ENCODE assay signal across 17 cellular contexts in the genomic region with DNA sequence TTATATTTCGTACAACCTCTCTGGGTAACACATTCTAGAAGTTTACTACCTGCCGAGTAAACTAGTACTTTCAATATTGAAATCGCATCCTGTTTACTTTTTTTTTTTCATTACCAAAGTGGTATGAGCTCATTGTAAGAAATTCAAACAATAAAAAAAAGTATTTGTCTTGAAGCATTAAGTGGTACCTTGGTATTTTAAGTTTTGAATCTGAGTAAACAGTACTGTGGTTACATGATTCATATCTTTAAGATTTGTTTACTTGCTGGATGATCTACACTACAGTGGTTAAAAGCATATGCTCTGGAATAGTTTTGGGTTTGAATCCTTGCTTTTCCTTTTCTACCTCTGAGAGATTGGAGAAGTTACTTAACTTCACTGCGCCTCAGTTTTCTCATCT. TPM values are rescaled to one million over a fixed set of nuclear protein-coding genes. Genes with fewer than 3 reads are reported as not detected.
DNase-seq lines count a peak whose midpoint lies in the region; ATAC-seq and TF ChIP-seq lines count a peak whose summit lies in the region.
"Had no signal": no experiment of that assay in that cellular context is flagged by ENCODE, and none has a peak within 500 bp of the region (broad histone marks: within the 10 kb centered on the region; RNA-seq: fewer than 3 reads in every experiment).

No MANE protein-coding gene starts in this region.

- peak overlapping the region in 3 of 4 donors; percentile 24 to 88 (median 63) for H3K4me3 Mint-ChIP-seq in CD4-positive, CD25-positive, alpha-beta regulatory T cell
- H3K4me3 Mint-ChIP-seq in activated T-helper 17 cell treated with anti-CD3 and anti-CD28 coated beads, Interleukin-2, amount 50 U/mL, for 72 hours = peak overlapping the region; percentile 59
- H3K4me3 Mint-ChIP-seq: activated CD4-positive, alpha-beta T cell treated with anti-CD3 and anti-CD28 coated beads, Interleukin-2, amount 10 ng/mL, durations not matched to agents 24 days and 14 days; dendritic cell treated with granulocyte-macrophage colony-stimulating factor and Interleukin-4, amounts not matched to agents 40 ng/mL and 50 ng/mL, for 4 days; stimulated activated naive B cell treated with anti-CD40 and anti-IgM and Interleukin-4, amounts not matched to agents 10 μg/mL and 1 μg/mL and 100 μg/mL, for 72 hours had no signal

- H3K27ac Mint-ChIP-seq in CD4-positive, CD25-positive, alpha-beta regulatory T cell = peak overlapping the region; percentile 54 to 94 (median 81)
- H3K27ac Mint-ChIP-seq in activated T-helper 17 cell treated with anti-CD3 and anti-CD28 coated beads, Interleukin-2, amount 50 U/mL, for 72 hours = peak overlapping the region; percentile 60
- H3K27ac Mint-ChIP-seq: activated CD4-positive, alpha-beta T cell treated with anti-CD3 and anti-CD28 coated beads, Interleukin-2, amount 10 ng/mL, durations not matched to agents 24 days and 14 days; dendritic cell treated with granulocyte-macrophage colony-stimulating factor and Interleukin-4, amounts not matched to agents 40 ng/mL and 50 ng/mL, for 4 days; stimulated activated naive B cell treated with anti-CD40 and anti-IgM and Interleukin-4, amounts not matched to agents 10 μg/mL and 1 μg/mL and 100 μg/mL, for 72 hours had no signal

- no peaks in the 10 kb centered on the region for H3K36me3 ChIP-seq in CD4-positive, CD25-positive, alpha-beta regulatory T cell (ENCODE audit: control insufficient read depth, insufficient read depth, low read length)
- H3K36me3 ChIP-seq in transverse colon = no peaks in the 10 kb centered on the region
- H3K36me3 ChIP-seq: esophagus muscularis mucosa had no signal

- TF ChIP-seq EP300 in transverse colon (IDR thresholded peaks at IDR 0.05; ENCODE audit: low read depth) = no peak

- 54 to 65% methylated on average over 3 to 4 of the region's 4 CpGs for WGBS in transverse colon (ENCODE audit: low coverage in 1 of 2), 2 donors

- intact Hi-C loops in transverse colon (cut with DNase I; ENCODE audit: low total_unique reads) = no loop called here

- no peaks in the 10 kb centered on the region for H3K36me3 Mint-ChIP-seq in CD4-positive, CD25-positive, alpha-beta regulatory T cell
- peaks cover 7% of the 10 kb centered on the region for H3K36me3 Mint-ChIP-seq in activated T-helper 17 cell treated with anti-CD3 and anti-CD28 coated beads, Interleukin-2, amount 50 U/mL, for 72 hours (ENCODE audit: low read depth)

- TF ChIP-seq CTCF in transverse colon (IDR thresholded peaks at IDR 0.05) = no peak

- peak overlapping the region; percentile 65 for H3K27ac ChIP-seq in CD4-positive, CD25-positive, alpha-beta regulatory T cell (ENCODE audit: insufficient read depth, low read length, poor library complexity, severe bottlenecking)
- no peak overlapping the region for H3K27ac ChIP-seq in transverse colon
- H3K27ac ChIP-seq: esophagus muscularis mucosa had no signal

- H3K4me3 ChIP-seq in CD4-positive, CD25-positive, alpha-beta regulatory T cell (ENCODE audit: low read depth, low read length) = peak overlapping the region; percentile 48
- H3K4me3 ChIP-seq in transverse colon = no peak overlapping the region
- H3K4me3 ChIP-seq: esophagus muscularis mucosa had no signal

- peak; percentile 15 to 22 for ATAC-seq in CD4-positive, CD25-positive, alpha-beta regulatory T cell (ENCODE audit: low read depth in 2 of 2)
- ATAC-seq in activated T-helper 17 cell treated with anti-CD3 and anti-CD28 coated beads, Interleukin-2, amount 50 U/mL, for 72 hours (replicated peaks) = peak; percentile 43
- ATAC-seq: left lobe of liver; stimulated activated naive B cell treated with anti-CD40 and anti-IgM and Interleukin-4, amounts not matched to agents 10 μg/mL and 1 μg/mL and 100 μg/mL, for 72 hours had no signal

- H3K9me3 ChIP-seq in CD4-positive, CD25-positive, alpha-beta regulatory T cell (ENCODE audit: control insufficient read depth in 2 of 2, low read length in 2 of 2) = no peaks in the 10 kb centered on the region
- no peaks in the 10 kb centered on the region for H3K9me3 ChIP-seq in transverse colon
- H3K9me3 ChIP-seq: esophagus muscularis mucosa had no signal

- no peaks in the 10 kb centered on the region for H3K27me3 Mint-ChIP-seq in CD4-positive, CD25-positive, alpha-beta regulatory T cell
- no peaks in the 10 kb centered on the region for H3K27me3 Mint-ChIP-seq in activated T-helper 17 cell treated with anti-CD3 and anti-CD28 coated beads, Interleukin-2, amount 50 U/mL, for 72 hours
- H3K27me3 Mint-ChIP-seq: dendritic cell treated with granulocyte-macrophage colony-stimulating factor and Interleukin-4, amounts not matched to agents 40 ng/mL and 50 ng/mL, for 4 days; stimulated activated naive B cell treated with anti-CD40 and anti-IgM and Interleukin-4, amounts not matched to agents 10 μg/mL and 1 μg/mL and 100 μg/mL, for 72 hours had no signal

- peak in 2 of 3 donors; percentile 8 to 54 for DNase-seq in CD4-positive, CD25-positive, alpha-beta regulatory T cell
- DNase-seq in HS-27A (ENCODE audit: low read depth) = peak; percentile 1
- peak; percentile 5 for DNase-seq in glomerular visceral epithelial cell (ENCODE audit: extremely low spot score)
- no peak for DNase-seq in activated effector memory CD4-positive, alpha-beta T cell treated with anti-CD3 and anti-CD28 coated beads, Interleukin-2, amount 50 U/mL, for 16 hours
- no peak for DNase-seq in stimulated activated CD4-positive, alpha-beta T cell treated with anti-CD3 and anti-CD28 coated beads, Interleukin-2, amount 100 ng/mL, for 24 hours
- no peak for DNase-seq in transverse colon
- DNase-seq: activated CD4-positive, alpha-beta T cell treated with anti-CD3 and anti-CD28 coated beads, Interleukin-2, amount 10 ng/mL, durations not matched to agents 24 days and 14 days; amygdala; MM.1S; NCI-H2081; Right ventricle myocardium superior; stimulated activated naive B cell treated with anti-CD40 and anti-IgM and Interleukin-4, amounts not matched to agents 10 μg/mL and 1 μg/mL and 100 μg/mL, for 72 hours; T1000 had no signal

- in situ Hi-C loops in transverse colon (cut with MboI; ENCODE audit: low pct_ligation_motif_present in 1 of 4, low pct_unique_long_range_greater_than_20kb in 1 of 4, low sequenced_read_pairs in 3 of 4) = no loop called here

- H3K4me1 Mint-ChIP-seq in CD4-positive, CD25-positive, alpha-beta regulatory T cell = peaks cover 9 to 44% (median 21%) of the 10 kb centered on the region in 4 donors
- peaks cover 15% of the 10 kb centered on the region for H3K4me1 Mint-ChIP-seq in activated T-helper 17 cell treated with anti-CD3 and anti-CD28 coated beads, Interleukin-2, amount 50 U/mL, for 72 hours

- H3K4me1 ChIP-seq in CD4-positive, CD25-positive, alpha-beta regulatory T cell (ENCODE audit: control insufficient read depth, insufficient read depth, low read length, poor library complexity, severe bottlenecking) = peaks cover 24% of the 10 kb centered on the region
- H3K4me1 ChIP-seq in transverse colon = peaks cover 0 to 3% (median 1%) of the 10 kb centered on the region in 4 donors

- no peak for TF ChIP-seq POLR2A in transverse colon (IDR thresholded peaks at IDR 0.05)

- peaks cover 0 to 3% (median 0%) of the 10 kb centered on the region in 7 donors for H3K9me3 Mint-ChIP-seq in CD4-positive, CD25-positive, alpha-beta regulatory T cell
- H3K9me3 Mint-ChIP-seq in activated T-helper 17 cell treated with anti-CD3 and anti-CD28 coated beads, Interleukin-2, amount 50 U/mL, for 72 hours = peaks cover 4% of the 10 kb centered on the region
- H3K9me3 Mint-ChIP-seq: activated CD4-positive, alpha-beta T cell treated with anti-CD3 and anti-CD28 coated beads, Interleukin-2, amount 10 ng/mL, durations not matched to agents 24 days and 14 days; dendritic cell treated with granulocyte-macrophage colony-stimulating factor and Interleukin-4, amounts not matched to agents 40 ng/mL and 50 ng/mL, for 4 days; stimulated activated naive B cell treated with anti-CD40 and anti-IgM and Interleukin-4, amounts not matched to agents 10 μg/mL and 1 μg/mL and 100 μg/mL, for 72 hours had no signal

- no peaks in the 10 kb centered on the region for H3K27me3 ChIP-seq in CD4-positive, CD25-positive, alpha-beta regulatory T cell (ENCODE audit: control insufficient read depth, insufficient read depth, low read length)
- H3K27me3 ChIP-seq in transverse colon = no peaks in the 10 kb centered on the region

RNA-seq across cellular contexts. Expression of a gene that starts 3.8 kb away (rescaled TPM):
- 31.0 TPM for total RNA-seq in CD4-positive, CD25-positive, alpha-beta regulatory T cell
- polyA plus RNA-seq in CD4-positive, CD25-positive, alpha-beta regulatory T cell = 10 to 100 TPM in 3 of 4 donors, 1 to 10 TPM in 1; 9.6 to 12.1 (median 10.4) TPM
- total RNA-seq in activated T-helper 17 cell treated with anti-CD3 and anti-CD28 coated beads, Interleukin-2, amount 50 U/mL, for 72 hours = 10 to 100 TPM; 14.6 to 17.7 TPM
- total RNA-seq in transverse colon = 10 to 100 TPM in 3 of 4 donors, 1 to 10 TPM in 1; 2.0 to 27.0 (median 15.7) TPM

RNA-seq across cellular contexts. Expression of a gene that starts 7.6 kb away (rescaled TPM):
- 17.8 TPM for total RNA-seq in CD4-positive, CD25-positive, alpha-beta regulatory T cell
- polyA plus RNA-seq in CD4-positive, CD25-positive, alpha-beta regulatory T cell = 10 to 100 TPM; 17.2 to 20.0 (median 18.9) TPM
- 10 to 100 TPM in 1 of 2 donors, 1 to 10 TPM in 1; 9.6 to 15.0 TPM for total RNA-seq in activated T-helper 17 cell treated with anti-CD3 and anti-CD28 coated beads, Interleukin-2, amount 50 U/mL, for 72 hours
- total RNA-seq in transverse colon = 10 to 100 TPM; 13.5 to 26.3 (median 21.7) TPM

Comparison
In these comparisons a context has a peak if more than half of its experiments do, and no peak if none do; other contexts are left out.
1. DNase-seq: peak in CD4-positive, CD25-positive, alpha-beta regulatory T cell (2 of 3), HS-27A (single experiment) and glomerular visceral epithelial cell (single experiment); none in activated effector memory CD4-positive, alpha-beta T cell treated with anti-CD3 and anti-CD28 coated beads, Interleukin-2, amount 50 U/mL, for 16 hours (single experiment), stimulated activated CD4-positive, alpha-beta T cell treated with anti-CD3 and anti-CD28 coated beads, Interleukin-2, amount 100 ng/mL, for 24 hours (0 of 2) and transverse colon (single experiment).